In genomic region chr2:27932396-27932795, GRCh38 we compare ENCODE assay signal across 18 cellular contexts. TPM values are rescaled to one million over a fixed set of nuclear protein-coding genes. Genes with fewer than 3 reads are reported as not detected.
DNase-seq lines count a peak whose midpoint lies in the region; ATAC-seq and TF ChIP-seq lines count a peak whose summit lies in the region.
"Had no signal": no experiment of that assay in that cellular context is flagged by ENCODE, and none has a peak within 500 bp of the region (broad histone marks: within the 10 kb centered on the region; RNA-seq: fewer than 3 reads in every experiment).

No MANE protein-coding gene starts in this region.

- peaks cover 0 to 10% of the 10 kb centered on the region in 2 donors for H3K4me1 ChIP-seq in uterus
- H3K4me1 ChIP-seq: esophagus squamous epithelium had no signal

- H3K27ac Mint-ChIP-seq in nephron progenitor cell: peak overlapping the region; percentile 18
- H3K27ac Mint-ChIP-seq in activated T-helper 2 cell treated with anti-CD3 and anti-CD28 coated beads, Interferon-gamma antibody, Interleukin-2, Interleukin-4, amounts not matched to agents 10 μg/mL and 5 μg/mL and 100 μg/mL, durations not matched to agents 14 hours and 24 hours and 36 hours: no peak overlapping the region
- H3K27ac Mint-ChIP-seq: natural killer cell treated with Interleukin-12 subunit alpha and Interleukin-12 subunit beta and Interleukin-15 and Interleukin-18, amount 100 ng/mL, for 72 hours; stimulated activated naive CD8-positive, alpha-beta T cell treated with anti-CD3 and anti-CD28 coated beads, Interleukin-15, amount 100 ng/mL, for 72 hours had no signal

- H3K4me3 ChIP-seq in fibroblast of mammary gland (ENCODE audit: control insufficient read depth, low read depth, low read length) (no peak overlapping the region), uterus (no peak overlapping the region)
- H3K4me3 ChIP-seq: esophagus squamous epithelium had no signal

- no peaks in the 10 kb centered on the region for H3K27me3 Mint-ChIP-seq in nephron progenitor cell (ENCODE audit: low read depth, poor library complexity)
- no peaks in the 10 kb centered on the region for H3K27me3 Mint-ChIP-seq in activated T-helper 2 cell treated with anti-CD3 and anti-CD28 coated beads, Interferon-gamma antibody, Interleukin-2, Interleukin-4, amounts not matched to agents 10 μg/mL and 5 μg/mL and 100 μg/mL, durations not matched to agents 14 hours and 24 hours and 36 hours (ENCODE audit: low read depth)
- H3K27me3 Mint-ChIP-seq: natural killer cell treated with Interleukin-12 subunit alpha and Interleukin-12 subunit beta and Interleukin-15 and Interleukin-18, amount 100 ng/mL, for 72 hours; stimulated activated naive CD8-positive, alpha-beta T cell treated with anti-CD3 and anti-CD28 coated beads, Interleukin-15, amount 100 ng/mL, for 72 hours had no signal

- POLR2A ChIA-PET in RWPE1 (lab: Yijun Ruan, JAX; ENCODE audit: low non-redundant PET): no interaction called here

- intact Hi-C loops in activated T-helper 2 cell treated with anti-CD3 and anti-CD28 coated beads, Interferon-gamma antibody, Interleukin-2, Interleukin-4, amounts not matched to agents 10 μg/mL and 5 μg/mL and 100 μg/mL, durations not matched to agents 14 hours and 24 hours and 36 hours (cut with micrococcal nuclease): no loop called here
- intact Hi-C loops in uterus (cut with DNase I; ENCODE audit: low total_unique reads): no loop called here

- TF ChIP-seq POLR2A in uterus (IDR thresholded peaks at IDR 0.05): no peak

- CTCF ChIA-PET in RWPE1 (lab: Yijun Ruan, JAX): no interaction called here

- H3K27me3 ChIP-seq in uterus: no peaks in the 10 kb centered on the region
- H3K27me3 ChIP-seq: esophagus squamous epithelium had no signal

- H3K4me3 Mint-ChIP-seq in nephron progenitor cell: no peak overlapping the region
- H3K4me3 Mint-ChIP-seq in activated T-helper 2 cell treated with anti-CD3 and anti-CD28 coated beads, Interferon-gamma antibody, Interleukin-2, Interleukin-4, amounts not matched to agents 10 μg/mL and 5 μg/mL and 100 μg/mL, durations not matched to agents 14 hours and 24 hours and 36 hours (ENCODE audit: low read depth): no peak overlapping the region
- H3K4me3 Mint-ChIP-seq: natural killer cell treated with Interleukin-12 subunit alpha and Interleukin-12 subunit beta and Interleukin-15 and Interleukin-18, amount 100 ng/mL, for 72 hours; stimulated activated naive CD8-positive, alpha-beta T cell treated with anti-CD3 and anti-CD28 coated beads, Interleukin-15, amount 100 ng/mL, for 72 hours had no signal

- H3K36me3 Mint-ChIP-seq in nephron progenitor cell (ENCODE audit: low read depth): peaks cover 19% of the 10 kb centered on the region
- H3K36me3 Mint-ChIP-seq in activated T-helper 2 cell treated with anti-CD3 and anti-CD28 coated beads, Interferon-gamma antibody, Interleukin-2, Interleukin-4, amounts not matched to agents 10 μg/mL and 5 μg/mL and 100 μg/mL, durations not matched to agents 14 hours and 24 hours and 36 hours (ENCODE audit: low read depth): peaks cover 43% of the 10 kb centered on the region

- H3K27ac ChIP-seq in RWPE1 (no peak overlapping the region), uterus (no peak overlapping the region)
- H3K27ac ChIP-seq: C4-2B, esophagus squamous epithelium had no signal

- no peaks in the 10 kb centered on the region for H3K36me3 ChIP-seq in uterus

- H3K9me3 Mint-ChIP-seq in nephron progenitor cell: no peaks in the 10 kb centered on the region
- H3K9me3 Mint-ChIP-seq in activated T-helper 2 cell treated with anti-CD3 and anti-CD28 coated beads, Interferon-gamma antibody, Interleukin-2, Interleukin-4, amounts not matched to agents 10 μg/mL and 5 μg/mL and 100 μg/mL, durations not matched to agents 14 hours and 24 hours and 36 hours: no peaks in the 10 kb centered on the region
- H3K9me3 Mint-ChIP-seq: natural killer cell treated with Interleukin-12 subunit alpha and Interleukin-12 subunit beta and Interleukin-15 and Interleukin-18, amount 100 ng/mL, for 72 hours; stimulated activated naive CD8-positive, alpha-beta T cell treated with anti-CD3 and anti-CD28 coated beads, Interleukin-15, amount 100 ng/mL, for 72 hours had no signal

- peak; percentile 37 for DNase-seq in GM03348 (ENCODE audit: low spot score)
- DNase-seq in RWPE1 (ENCODE audit: low spot score): peak; percentile 94
- peak; percentile 48 for DNase-seq in fibroblast of mammary gland (ENCODE audit: low read depth)
- DNase-seq in nephron progenitor cell: no peak
- DNase-seq in activated T-helper 2 cell treated with anti-CD3 and anti-CD28 coated beads, Interferon-gamma antibody, Interleukin-2, Interleukin-4, amounts not matched to agents 10 μg/mL and 5 μg/mL and 100 μg/mL, durations not matched to agents 14 hours and 24 hours and 36 hours (ENCODE audit: low spot score): no peak
- DNase-seq in uterus: no peak
- DNase-seq: activated CD8-positive, alpha-beta memory T cell treated with anti-CD3 and anti-CD28 coated beads for 24 hours; activated naive CD4-positive, alpha-beta T cell treated with Interleukin-2 at 50 U/mL for 16 hours; esophagus squamous epithelium; islet precursor cell; NCI-H1436 treated with DMSO at 0.1 percent for 48 hours; NCI-H510A treated with DMSO at 0.1 percent for 48 hours; SHP77 treated with DMSO at 0.1 percent for 48 hours; stimulated activated naive CD8-positive, alpha-beta T cell treated with anti-CD3 and anti-CD28 coated beads, Interleukin-15, amount 100 ng/mL, for 72 hours had no signal

- no peaks in the 10 kb centered on the region for H3K9me3 ChIP-seq in uterus
- H3K9me3 ChIP-seq: esophagus squamous epithelium had no signal

- ATAC-seq in GM19324 (IDR thresholded peaks at IDR 0.05; ENCODE audit: low FRiP score, unreplicated experiment) (no peak), GM18867 (IDR thresholded peaks at IDR 0.05; ENCODE audit: unreplicated experiment) (no peak)
- ATAC-seq: natural killer cell treated with Interleukin-12 subunit alpha and Interleukin-12 subunit beta and Interleukin-15 and Interleukin-18, amount 100 ng/mL, for 72 hours; stimulated activated naive CD8-positive, alpha-beta T cell treated with anti-CD3 and anti-CD28 coated beads, Interleukin-15, amount 100 ng/mL, for 72 hours had no signal

- H3K4me1 Mint-ChIP-seq in nephron progenitor cell: no peaks in the 10 kb centered on the region
- peaks cover 18% of the 10 kb centered on the region for H3K4me1 Mint-ChIP-seq in activated T-helper 2 cell treated with anti-CD3 and anti-CD28 coated beads, Interferon-gamma antibody, Interleukin-2, Interleukin-4, amounts not matched to agents 10 μg/mL and 5 μg/mL and 100 μg/mL, durations not matched to agents 14 hours and 24 hours and 36 hours (ENCODE audit: low read depth)

- TF ChIP-seq CTCF in RWPE1 (conservative IDR thresholded peaks at IDR 0.05; ENCODE audit: low read depth) (no peak), fibroblast of mammary gland (conservative IDR thresholded peaks at IDR 0.05; ENCODE audit: control insufficient read depth, insufficient read depth, low read depth, low read length) (no peak), nephron progenitor cell (IDR thresholded peaks at IDR 0.05) (no peak), uterus (IDR thresholded peaks at IDR 0.05) (no peak)

RNA-seq across cellular contexts. Expression of gene BABAM2, which starts 41.9 kb away (rescaled TPM):
- 49.0 and 54.5 TPM in 2 replicates for total RNA-seq in activated T-helper 2 cell treated with anti-CD3 and anti-CD28 coated beads, Interferon-gamma antibody, Interleukin-2, Interleukin-4, amounts not matched to agents 10 μg/mL and 5 μg/mL and 100 μg/mL, durations not matched to agents 14 hours and 24 hours and 36 hours
- 10 to 100 TPM; 24.1 to 62.1 (median 32.5) TPM for total RNA-seq in uterus

RNA-seq across cellular contexts. Expression of gene RBKS, which starts 42.2 kb away (rescaled TPM):
- 1.8 and 3.0 TPM in 2 replicates for total RNA-seq in activated T-helper 2 cell treated with anti-CD3 and anti-CD28 coated beads, Interferon-gamma antibody, Interleukin-2, Interleukin-4, amounts not matched to agents 10 μg/mL and 5 μg/mL and 100 μg/mL, durations not matched to agents 14 hours and 24 hours and 36 hours
- total RNA-seq in uterus: 1 to 10 TPM; 1.6 to 5.4 (median 3.3) TPM

Comparison
In these comparisons a context has a peak if more than half of its experiments do, and no peak if none do; other contexts are left out.
1. DNase-seq: peak in GM03348 (single experiment), RWPE1 (single experiment) and fibroblast of mammary gland (single experiment); none in nephron progenitor cell (single experiment), activated T-helper 2 cell treated with anti-CD3 and anti-CD28 coated beads, Interferon-gamma antibody, Interleukin-2, Interleukin-4, amounts not matched to agents 10 μg/mL and 5 μg/mL and 100 μg/mL, durations not matched to agents 14 hours and 24 hours and 36 hours (single experiment) and uterus (0 of 2).